Comparison of ENCODE assay signal across 8 cellular contexts in the genomic region with DNA sequence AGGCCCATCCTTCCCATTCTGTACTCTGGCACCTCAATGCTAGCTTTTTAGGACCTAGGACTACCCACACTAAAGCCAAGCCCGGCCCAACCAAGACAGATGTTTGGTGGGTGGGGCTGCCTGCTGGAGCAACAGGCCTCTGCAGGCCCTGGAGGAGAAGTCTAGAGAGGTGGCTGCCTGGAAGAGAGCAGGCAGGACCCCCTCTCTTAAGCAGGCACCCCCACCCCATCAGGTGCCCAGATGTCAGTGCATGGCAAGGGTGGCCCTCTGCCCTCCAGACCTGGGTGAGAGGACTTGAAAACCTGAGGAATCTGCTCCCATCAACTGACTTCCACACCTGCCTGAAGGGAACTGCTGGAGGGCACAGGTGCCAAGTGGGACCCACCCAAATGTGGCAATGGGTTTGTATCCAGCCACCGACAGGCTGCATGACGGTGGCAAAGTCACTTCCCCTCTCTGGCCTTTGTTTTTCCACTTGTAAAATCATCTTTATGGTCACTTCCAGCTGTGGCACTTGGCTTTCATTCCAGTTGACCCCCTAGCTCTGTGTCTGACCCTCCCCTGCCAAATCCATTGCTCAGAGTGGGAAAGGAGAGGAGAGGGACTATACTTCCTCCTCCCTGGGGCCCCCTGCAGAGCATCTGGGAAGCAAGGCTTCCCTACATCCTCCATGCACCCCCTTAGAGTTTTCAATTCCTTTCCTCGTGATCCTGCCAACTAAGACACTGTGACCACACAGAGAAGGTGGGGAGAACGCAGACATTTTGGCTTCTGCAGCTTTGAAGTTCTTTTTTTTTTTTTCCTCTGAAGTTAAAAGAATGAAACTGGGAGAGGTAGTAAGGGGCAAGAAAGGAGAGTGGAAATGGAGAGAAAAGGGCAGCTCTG.
DNase-seq lines count a peak whose midpoint lies in the region; ATAC-seq lines count a peak whose summit lies in the region.

No MANE protein-coding gene starts in this region.

- H3K4me1 Mint-ChIP-seq in activated naive CD4-positive, alpha-beta T cell treated with anti-CD3 and anti-CD28 coated beads, Interleukin-2, amount 10 ng/mL, durations not matched to agents 7 days and 5 days: peaks cover 59% of the 10 kb centered on the region

- peak overlapping the region; percentile 63 for H3K27ac ChIP-seq in layer of hippocampus (ENCODE audit: low read depth, low read length)
- peak overlapping the region; percentile 93 for H3K27ac ChIP-seq in stomach smooth muscle (ENCODE audit: low read length)

- peak overlapping the region; percentile 97 for H3K4me3 Mint-ChIP-seq in activated naive CD4-positive, alpha-beta T cell treated with anti-CD3 and anti-CD28 coated beads, Interleukin-2, amount 10 ng/mL, durations not matched to agents 7 days and 5 days

- no peaks in the 10 kb centered on the region for H3K9me3 ChIP-seq in stomach smooth muscle (ENCODE audit: control insufficient read depth in 2 of 2, low read length in 2 of 2)

- H3K27me3 Mint-ChIP-seq in activated naive CD4-positive, alpha-beta T cell treated with anti-CD3 and anti-CD28 coated beads, Interleukin-2, amount 10 ng/mL, durations not matched to agents 7 days and 5 days: no peaks in the 10 kb centered on the region

- ATAC-seq in HG02642 (IDR thresholded peaks at IDR 0.05; ENCODE audit: poor library complexity, unreplicated experiment): no peak
- ATAC-seq in GM21723 (IDR thresholded peaks at IDR 0.05; ENCODE audit: unreplicated experiment): no peak
- ATAC-seq in HG02763 (IDR thresholded peaks at IDR 0.05; ENCODE audit: unreplicated experiment): no peak

- H3K9me3 Mint-ChIP-seq in activated naive CD4-positive, alpha-beta T cell treated with anti-CD3 and anti-CD28 coated beads, Interleukin-2, amount 10 ng/mL, durations not matched to agents 7 days and 5 days: no peaks in the 10 kb centered on the region

- CTCF ChIA-PET in activated naive CD4-positive, alpha-beta T cell treated with anti-CD3 and anti-CD28 coated beads, Interleukin-2, amount 10 ng/mL, durations not matched to agents 7 days and 5 days (lab: Charles Lee): interaction anchor here (0.6 to 2.0 kb wide), 4 partner anchors 38 to 120 kb away, joined by 3 to 9 read pairs (median 6); partner anchors contain the start of gene HCRT

- H3K9ac ChIP-seq in stomach smooth muscle (ENCODE audit: low read length in 2 of 2): peak overlapping the region; percentile 84 to 91

- H3K36me3 Mint-ChIP-seq in activated naive CD4-positive, alpha-beta T cell treated with anti-CD3 and anti-CD28 coated beads, Interleukin-2, amount 10 ng/mL, durations not matched to agents 7 days and 5 days: peaks cover 16% of the 10 kb centered on the region

- peaks cover 30% of the 10 kb centered on the region for H3K4me1 ChIP-seq in stomach smooth muscle (ENCODE audit: control insufficient read depth, insufficient read depth, low read length)

- peak overlapping the region; percentile 79 to 85 for H3K4me3 ChIP-seq in stomach smooth muscle (ENCODE audit: low read length in 2 of 2)

- H3K27me3 ChIP-seq in layer of hippocampus (ENCODE audit: control insufficient read depth, insufficient read depth, low read length) (no peaks in the 10 kb centered on the region), stomach smooth muscle (ENCODE audit: control insufficient read depth in 1 of 2, insufficient read depth in 2 of 2, low read length in 2 of 2) (no peaks in the 10 kb centered on the region)

- H3K27ac Mint-ChIP-seq in activated naive CD4-positive, alpha-beta T cell treated with anti-CD3 and anti-CD28 coated beads, Interleukin-2, amount 10 ng/mL, durations not matched to agents 7 days and 5 days: peak overlapping the region; percentile 96

- DNase-seq in HUDEP-2 (lab: John Stamatoyannopoulos, UW; ENCODE audit: unreplicated experiment in 76 of 76) (peak in 67 of 76 experiments; percentile 19 to 77 (median 55)), NCI-H774 (lab: John Stamatoyannopoulos, UW) (no peak)
- no peak for DNase-seq in activated naive CD4-positive, alpha-beta T cell treated with anti-CD3 and anti-CD28 coated beads, Interleukin-2, amount 10 ng/mL, durations not matched to agents 7 days and 5 days

- peaks cover 0 to 2% of the 10 kb centered on the region in 2 donors for H3K36me3 ChIP-seq in stomach smooth muscle (ENCODE audit: control insufficient read depth in 2 of 2, insufficient read depth in 2 of 2, low read length in 2 of 2)

Comparison
In these comparisons a context has a peak if more than half of its experiments do, and no peak if none do; other contexts are left out.
1. DNase-seq: peak in HUDEP-2 (67 of 76); none in activated naive CD4-positive, alpha-beta T cell treated with anti-CD3 and anti-CD28 coated beads, Interleukin-2, amount 10 ng/mL, durations not matched to agents 7 days and 5 days (single experiment) and NCI-H774 (single experiment).